1 cellular context compared by ENCODE assay signal in genomic region chr2:207812058-207812857, GRCh38.
A peak's percentile ranks its signal among the peaks of the same experiment; 100 is the strongest.
TF ChIP-seq lines count a peak whose summit lies in the region.

No MANE protein-coding gene starts in this region.

TF ChIP-seq in HepG2, 621 proteins besides CTCF, POLR2A, EP300 and RAD21 (continued from another document):
- TF ChIP-seq PATZ1 (CRISPR knock-in tag; IDR thresholded peaks at IDR 0.05) (peak; percentile 55), ZMAT5 (CRISPR knock-in tag; IDR thresholded peaks at IDR 0.05; ENCODE audit: borderline replicate concordance, low read depth) (no peak), HNF4A (CRISPR knock-in tag; IDR thresholded peaks at IDR 0.05) (peak; percentile 65), ZNF878 (CRISPR knock-in tag; IDR thresholded peaks at IDR 0.05) (0 out of 2 replicates have a peak, but pooled peaks have one; percentile 31), ERF (CRISPR knock-in tag; IDR thresholded peaks at IDR 0.05) (0 out of 2 replicates have a peak, but pooled peaks have one; percentile 10), YEATS4 (CRISPR knock-in tag; IDR thresholded peaks at IDR 0.05; ENCODE audit: borderline replicate concordance) (no peak), NCOR1 (IDR thresholded peaks at IDR 0.05; ENCODE audit: borderline replicate concordance, low read length) (peak; percentile 7; the same call in 1 of the 2 replicates), ZFYVE20 (CRISPR knock-in tag; IDR thresholded peaks at IDR 0.05; ENCODE audit: borderline replicate concordance, low read depth) (no peak), ZNF367 (CRISPR knock-in tag; IDR thresholded peaks at IDR 0.05; ENCODE audit: borderline replicate concordance) (no peak), RCOR2 (CRISPR knock-in tag; IDR thresholded peaks at IDR 0.05) (0 out of 2 replicates have a peak, but pooled peaks have one; percentile 23), ZBTB43 (CRISPR knock-in tag; conservative IDR thresholded peaks at IDR 0.05) (0 out of 2 replicates have a peak, but pooled peaks have one; percentile 2), NR2C2 (CRISPR knock-in tag; IDR thresholded peaks at IDR 0.05; ENCODE audit: borderline replicate concordance) (0 out of 2 replicates have a peak, but pooled peaks have one; percentile 36), ZNF598 (CRISPR knock-in tag; IDR thresholded peaks at IDR 0.05; ENCODE audit: borderline replicate concordance) (0 out of 2 replicates have a peak, but pooled peaks have one; percentile 2), HOMEZ (CRISPR knock-in tag; IDR thresholded peaks at IDR 0.05; ENCODE audit: low read depth) (peak; percentile 12; the same call in 1 of the 2 replicates), HBP1 (CRISPR knock-in tag; IDR thresholded peaks at IDR 0.05; ENCODE audit: low read depth) (0 out of 2 replicates have a peak, but pooled peaks have one; percentile 30), MTA1 (CRISPR knock-in tag; IDR thresholded peaks at IDR 0.05; ENCODE audit: borderline replicate concordance) (no peak), MTERF4 (CRISPR knock-in tag; IDR thresholded peaks at IDR 0.05) (no peak), THAP7 (CRISPR knock-in tag; IDR thresholded peaks at IDR 0.05) (0 out of 2 replicates have a peak, but pooled peaks have one; percentile 5), RFX1 (IDR thresholded peaks at IDR 0.05) (no peak), MAZ (IDR thresholded peaks at IDR 0.05; ENCODE audit: borderline replicate concordance, low read depth, low read length) (no peak), MAZ (CRISPR knock-in tag; IDR thresholded peaks at IDR 0.05; ENCODE audit: low read depth) (peak; percentile 12; the same call in 1 of the 2 replicates), HOXA5 (CRISPR knock-in tag; IDR thresholded peaks at IDR 0.05) (no peak), SMYD3 (CRISPR knock-in tag; IDR thresholded peaks at IDR 0.05) (no peak)
